Comparison of ENCODE assay signal across 12 cellular contexts in the genomic region with DNA sequence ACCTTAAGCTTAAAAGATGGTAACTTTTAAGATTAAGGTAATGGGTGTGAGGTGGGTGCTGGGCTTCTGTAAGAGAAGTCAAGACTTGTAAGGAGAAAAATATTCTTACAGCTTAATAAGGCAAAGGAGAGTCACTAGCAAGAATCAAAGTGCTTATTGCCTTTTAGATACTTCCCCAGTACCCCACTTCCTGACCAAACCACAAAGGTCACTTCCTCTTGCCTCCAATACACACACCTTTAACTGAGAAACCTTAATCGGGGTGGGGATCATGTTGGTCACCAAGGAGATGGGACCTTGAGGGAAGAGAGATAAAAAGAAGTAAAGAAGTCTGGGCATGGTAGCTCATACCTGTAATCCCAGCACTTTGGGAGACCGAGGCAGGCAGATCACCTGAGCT. TPM values are rescaled to one million over a fixed set of nuclear protein-coding genes. Genes with fewer than 3 reads are reported as not detected.
A peak's percentile ranks its signal among the peaks of the same experiment; 100 is the strongest.
DNase-seq lines count a peak whose midpoint lies in the region; ATAC-seq and TF ChIP-seq lines count a peak whose summit lies in the region.
"Had no signal": no experiment of that assay in that cellular context is flagged by ENCODE, and none has a peak within 500 bp of the region (broad histone marks: within the 10 kb centered on the region; RNA-seq: fewer than 3 reads in every experiment).

No MANE protein-coding gene starts in this region.

- H3F3A ChIP-seq in Loucy (ENCODE audit: low read depth), result no peaks in the 10 kb centered on the region

- H3K4me2 ChIP-seq in mammary epithelial cell (ENCODE audit: insufficient read depth, low read depth, low read length) (no peak overlapping the region), Loucy (ENCODE audit: low read depth, low read length, poor library complexity, severe bottlenecking) (peak overlapping the region; percentile 70)

- no peaks in the 10 kb centered on the region for H3K27me3 ChIP-seq in mammary epithelial cell (ENCODE audit: insufficient read depth, low read length)
- H3K27me3 ChIP-seq in breast epithelium, result no peaks in the 10 kb centered on the region
- H3K27me3 ChIP-seq in Loucy (ENCODE audit: insufficient read depth, low read length, poor library complexity, severe bottlenecking), result no peaks in the 10 kb centered on the region
- no peaks in the 10 kb centered on the region for H3K27me3 ChIP-seq in tibial artery

- H3K27ac ChIP-seq in mammary epithelial cell (ENCODE audit: insufficient read depth, low read depth, low read length) (no peak overlapping the region), breast epithelium (no peak overlapping the region), tibial artery (no peak overlapping the region)
- H3K27ac ChIP-seq: left ventricle myocardium inferior had no signal

- BruUV-seq in mammary epithelial cell (replicated peaks; lab: Mats Ljungman, UMichigan), result no TSS peak

- CTCF ChIA-PET in mammary epithelial cell (lab: Charles Lee; ENCODE audit: low non-redundant PET), result no interaction called here
- CTCF ChIA-PET in activated CD8-positive, alpha-beta T cell treated with anti-CD3 and anti-CD28 coated beads, Interleukin-2, amount 10 ng/mL, durations not matched to agents 7 days and 5 days (lab: Charles Lee), result interaction anchor here (0.9 to 5.1 kb wide), 8 partner anchors 8 to 188 kb away, joined by 3 to 42 read pairs (median 4); a partner anchor contains a TSS

- H3K27me3 Mint-ChIP-seq in activated CD8-positive, alpha-beta T cell treated with anti-CD3 and anti-CD28 coated beads, Interleukin-2, amount 10 ng/mL, durations not matched to agents 7 days and 5 days (ENCODE audit: low read depth), result no peaks in the 10 kb centered on the region
- no peaks in the 10 kb centered on the region for H3K27me3 Mint-ChIP-seq in stimulated activated naive CD8-positive, alpha-beta T cell treated with anti-CD3 and anti-CD28 coated beads, Interleukin-15, amount 100 ng/mL, for 72 hours

- H3K27ac Mint-ChIP-seq in activated CD8-positive, alpha-beta T cell treated with anti-CD3 and anti-CD28 coated beads, Interleukin-2, amount 10 ng/mL, durations not matched to agents 7 days and 5 days, result peak overlapping the region; percentile 80
- no peak overlapping the region for H3K27ac Mint-ChIP-seq in stimulated activated naive CD8-positive, alpha-beta T cell treated with anti-CD3 and anti-CD28 coated beads, Interleukin-15, amount 100 ng/mL, for 72 hours
- H3K27ac Mint-ChIP-seq: brain had no signal

- H3K9me2 ChIP-seq in Loucy (replicated peaks; ENCODE audit: low read depth, low read length), result no peaks in the 10 kb centered on the region

- H3K4me3 Mint-ChIP-seq in activated CD8-positive, alpha-beta T cell treated with anti-CD3 and anti-CD28 coated beads, Interleukin-2, amount 10 ng/mL, durations not matched to agents 7 days and 5 days, result peak overlapping the region; percentile 44
- peak overlapping the region; percentile 54 to 66 for H3K4me3 Mint-ChIP-seq in stimulated activated naive CD8-positive, alpha-beta T cell treated with anti-CD3 and anti-CD28 coated beads, Interleukin-15, amount 100 ng/mL, for 72 hours
- H3K4me3 Mint-ChIP-seq: brain had no signal

- no peaks in the 10 kb centered on the region for H3K9me3 Mint-ChIP-seq in activated CD8-positive, alpha-beta T cell treated with anti-CD3 and anti-CD28 coated beads, Interleukin-2, amount 10 ng/mL, durations not matched to agents 7 days and 5 days (ENCODE audit: insufficient read depth)
- peaks cover 0 to 9% of the 10 kb centered on the region in 2 donors for H3K9me3 Mint-ChIP-seq in stimulated activated naive CD8-positive, alpha-beta T cell treated with anti-CD3 and anti-CD28 coated beads, Interleukin-15, amount 100 ng/mL, for 72 hours

- ATAC-seq in activated CD8-positive, alpha-beta T cell treated with anti-CD3 and anti-CD28 coated beads, Interleukin-2, amount 10 ng/mL, durations not matched to agents 7 days and 5 days, result peak; percentile 72
- ATAC-seq in stimulated activated naive CD8-positive, alpha-beta T cell treated with anti-CD3 and anti-CD28 coated beads, Interleukin-15, amount 100 ng/mL, for 72 hours, result peak; percentile 78

- TF ChIP-seq POLR2A in breast epithelium (IDR thresholded peaks at IDR 0.05), result no peak

- H3K4me1 Mint-ChIP-seq in activated CD8-positive, alpha-beta T cell treated with anti-CD3 and anti-CD28 coated beads, Interleukin-2, amount 10 ng/mL, durations not matched to agents 7 days and 5 days (ENCODE audit: low read depth), result peaks cover 75% of the 10 kb centered on the region
- peaks cover 66% of the 10 kb centered on the region for H3K4me1 Mint-ChIP-seq in stimulated activated naive CD8-positive, alpha-beta T cell treated with anti-CD3 and anti-CD28 coated beads, Interleukin-15, amount 100 ng/mL, for 72 hours
- H3K4me1 Mint-ChIP-seq: brain had no signal

- H2AFZ ChIP-seq in mammary epithelial cell (ENCODE audit: low read depth, low read length) (no peak overlapping the region), Loucy (ENCODE audit: low read length) (no peak overlapping the region)

- H3K4me1 ChIP-seq in mammary epithelial cell (ENCODE audit: insufficient read depth, low read length) (peaks cover 12% of the 10 kb centered on the region), breast epithelium (no peaks in the 10 kb centered on the region), Loucy (ENCODE audit: insufficient read depth, low read length, poor library complexity, severe bottlenecking) (peaks cover 32% of the 10 kb centered on the region), tibial artery (no peaks in the 10 kb centered on the region)

- in situ Hi-C loops in mammary epithelial cell (cut with MboI; ENCODE audit: low sequenced_read_pairs in 2 of 2), result no loop called here

- POLR2A ChIA-PET in activated CD8-positive, alpha-beta T cell treated with anti-CD3 and anti-CD28 coated beads, Interleukin-2, amount 10 ng/mL, durations not matched to agents 7 days and 5 days (lab: Charles Lee), result interaction anchor here (1.2 to 2.1 kb wide), 5 partner anchors 10 to 180 kb away, joined by 3 to 17 read pairs (median 5); a partner anchor contains a TSS

- peaks cover 16% of the 10 kb centered on the region for H3K36me3 Mint-ChIP-seq in activated CD8-positive, alpha-beta T cell treated with anti-CD3 and anti-CD28 coated beads, Interleukin-2, amount 10 ng/mL, durations not matched to agents 7 days and 5 days (ENCODE audit: low read depth)
- H3K36me3 Mint-ChIP-seq: brain had no signal

- H3K9me3 ChIP-seq in mammary epithelial cell (replicated peaks; ENCODE audit: insufficient read depth, low read length), result no peaks in the 10 kb centered on the region
- H3K9me3 ChIP-seq in breast epithelium, result no peaks in the 10 kb centered on the region
- no peaks in the 10 kb centered on the region for H3K9me3 ChIP-seq in Loucy (ENCODE audit: insufficient read depth, low read depth, low read length)
- H3K9me3 ChIP-seq in tibial artery, result peaks cover 0 to 5% (median 0%) of the 10 kb centered on the region in 3 donors

- H3K4me3 ChIP-seq in mammary epithelial cell (replicated peaks in 1 of 3; ENCODE audit: insufficient read depth in 1 of 3, low read depth in 2 of 3, low read length in 3 of 3) (no peak overlapping the region), breast epithelium (no peak overlapping the region), Loucy (ENCODE audit: low read length, poor library complexity, severe bottlenecking) (peak overlapping the region; percentile 15), tibial artery (no peak overlapping the region)
- H3K4me3 ChIP-seq: left ventricle myocardium inferior had no signal

- H3K36me3 ChIP-seq in mammary epithelial cell (ENCODE audit: insufficient read depth, low read length), result no peaks in the 10 kb centered on the region
- no peaks in the 10 kb centered on the region for H3K36me3 ChIP-seq in breast epithelium
- no peaks in the 10 kb centered on the region for H3K36me3 ChIP-seq in Loucy (ENCODE audit: insufficient read depth, low read length)
- no peaks in the 10 kb centered on the region for H3K36me3 ChIP-seq in tibial artery
- H3K36me3 ChIP-seq: left ventricle myocardium inferior had no signal

- H3K79me2 ChIP-seq in mammary epithelial cell (ENCODE audit: insufficient read depth, low read length), result no peaks in the 10 kb centered on the region
- H3K79me2 ChIP-seq in Loucy (ENCODE audit: insufficient read depth, low read length), result no peaks in the 10 kb centered on the region

- 100% methylated on average over 2 of the region's 2 CpGs for WGBS in mammary epithelial cell (ENCODE audit: low coverage, missing lambda C conversion rate)

- H4K20me1 ChIP-seq in mammary epithelial cell (ENCODE audit: insufficient read depth, low read length) (no peaks in the 10 kb centered on the region), Loucy (ENCODE audit: insufficient read depth, low read length, poor library complexity, severe bottlenecking) (no peaks in the 10 kb centered on the region)

- TF ChIP-seq CTCF in mammary epithelial cell (conservative IDR thresholded peaks at IDR 0.05 in 1 of 2, IDR thresholded peaks at IDR 0.05 in 1 of 2; ENCODE audit: extremely low read depth in 1 of 2, insufficient read depth in 1 of 2, low read depth in 1 of 2, low read length in 2 of 2), result no peak
- TF ChIP-seq CTCF in breast epithelium (IDR thresholded peaks at IDR 0.05), result no peak
- no peak for TF ChIP-seq CTCF in Loucy (conservative IDR thresholded peaks at IDR 0.05; ENCODE audit: low read length)
- TF ChIP-seq CTCF in tibial artery (IDR thresholded peaks at IDR 0.05), result no peak

- DNase-seq in mammary epithelial cell (peak; percentile 68), breast epithelium (ENCODE audit: low spot score in 2 of 2) (no peak), tibial artery (no peak), NCI-H82 treated with DMSO at 0.1 percent for 48 hours (lab: John Stamatoyannopoulos, UW; ENCODE audit: unreplicated experiment) (no peak), ecto neural progenitor cell (ENCODE audit: low spot score) (no peak)
- peak; percentile 81 for DNase-seq in activated CD8-positive, alpha-beta T cell treated with anti-CD3 and anti-CD28 coated beads, Interleukin-2, amount 10 ng/mL, durations not matched to agents 7 days and 5 days
- DNase-seq in stimulated activated naive CD8-positive, alpha-beta T cell treated with anti-CD3 and anti-CD28 coated beads, Interleukin-15, amount 100 ng/mL, for 72 hours, result peak; percentile 27 to 29
- DNase-seq: AML-193, left ventricle myocardium inferior, NCI-H526 treated with DMSO at 0.1 percent for 48 hours had no signal

- dilution Hi-C loops in mammary epithelial cell (cut with HindIII; ENCODE audit: low sequenced_read_pairs), result loop anchor here (5.0 kb wide), 1 partner anchor 69 kb away; no protein-coding TSS in a partner anchor

- intact Hi-C loops in mammary epithelial cell (cut with micrococcal nuclease) (loop anchor here (2.0 kb wide), 1 partner anchor 30 kb away; no protein-coding TSS in a partner anchor), breast epithelium (cut with DNase I; ENCODE audit: low total_unique reads) (no loop called here), tibial artery (cut with DNase I; ENCODE audit: low total_unique reads) (no loop called here)

- H3K9ac ChIP-seq in mammary epithelial cell (ENCODE audit: insufficient read depth, low read length) (no peak overlapping the region), Loucy (ENCODE audit: low read depth, low read length, poor library complexity, severe bottlenecking) (no peak overlapping the region)

RNA-seq across cellular contexts. Expression of a gene that starts 10.6 kb away (rescaled TPM):
- total RNA-seq in mammary epithelial cell (10 to 100 TPM; 33.3 to 39.2 TPM), breast epithelium (10 to 100 TPM; 19.5 to 61.9 (median 46.0) TPM)
- polyA plus RNA-seq in mammary epithelial cell, result 22.7 TPM
- 16.8 TPM for polyA minus RNA-seq in mammary epithelial cell
- total RNA-seq in activated CD8-positive, alpha-beta T cell treated with anti-CD3 and anti-CD28 coated beads, Interleukin-2, amount 10 ng/mL, durations not matched to agents 7 days and 5 days, result 10 to 100 TPM; 47.2 to 50.5 TPM

Comparison
In these comparisons a context has a peak if more than half of its experiments do, and no peak if none do; other contexts are left out.
1. DNase-seq: peak in mammary epithelial cell (single experiment), activated CD8-positive, alpha-beta T cell treated with anti-CD3 and anti-CD28 coated beads, Interleukin-2, amount 10 ng/mL, durations not matched to agents 7 days and 5 days (single experiment) and stimulated activated naive CD8-positive, alpha-beta T cell treated with anti-CD3 and anti-CD28 coated beads, Interleukin-15, amount 100 ng/mL, for 72 hours (2 of 2); none in breast epithelium (0 of 2), tibial artery (0 of 2), NCI-H82 treated with DMSO at 0.1 percent for 48 hours (single experiment) and ecto neural progenitor cell (single experiment).